Comparison of ENCODE assay signal across 11 cellular contexts in genomic region chr11:72970557-72971118, GRCh38.
A peak's percentile ranks its signal among the peaks of the same experiment; 100 is the strongest.
DNase-seq lines count a peak whose midpoint lies in the region; ATAC-seq and TF ChIP-seq lines count a peak whose summit lies in the region.
"Had no signal": no experiment of that assay in that cellular context is flagged by ENCODE, and none has a peak within 500 bp of the region (broad histone marks: within the 10 kb centered on the region; RNA-seq: fewer than 3 reads in every experiment).

No MANE protein-coding gene starts in this region.

- H3K23me2 ChIP-seq in H9 (ENCODE audit: insufficient read length, low read depth, low read length, poor library complexity, severe bottlenecking): no peaks in the 10 kb centered on the region

- H4K5ac ChIP-seq in H9 (ENCODE audit: insufficient read length, low read depth, low read length): no peak overlapping the region

- no peak overlapping the region for H2BK20ac ChIP-seq in H9 (ENCODE audit: low read depth, low read length, poor library complexity, severe bottlenecking)

- no peak overlapping the region for H3K18ac ChIP-seq in H9 (ENCODE audit: insufficient read length, low read depth, low read length)

- no peak overlapping the region for H2BK5ac ChIP-seq in H9 (ENCODE audit: insufficient read length, low read length)

- no peak overlapping the region for H3K56ac ChIP-seq in H9 (ENCODE audit: insufficient read length, low read depth, low read length)

- H3K4me3 ChIP-seq in right cardiac atrium (ENCODE audit: low read length) (no peak overlapping the region), heart right ventricle (no peak overlapping the region), brain microvascular endothelial cell (ENCODE audit: low read depth, low read length) (no peak overlapping the region), prostate gland (no peak overlapping the region)
- H3K4me3 ChIP-seq: breast epithelium, GM23338 had no signal

- H2BK12ac ChIP-seq in H9 (ENCODE audit: insufficient read length, low read depth, low read length): no peak overlapping the region

- H2AK5ac ChIP-seq in H9 (ENCODE audit: insufficient read length, low read length): no peak overlapping the region

- WGBS in right cardiac atrium: 76% methylated on average over 6 of the region's 6 CpGs
- WGBS in heart right ventricle, 2 donors: 74 to 80% methylated on average over 6 of the region's 6 CpGs
- 89% methylated on average over 6 of the region's 6 CpGs for WGBS in prostate gland
- WGBS in H9 (ENCODE audit: extremely low coverage, insufficient read length, low lambda C conversion rate): no CpG with 5 or more reads among the region's 6 CpGs

- H3K36me3 ChIP-seq in heart right ventricle (peaks cover 0 to 36% (median 1%) of the 10 kb centered on the region in 9 donors), brain microvascular endothelial cell (replicated peaks) (no peaks in the 10 kb centered on the region), prostate gland (no peaks in the 10 kb centered on the region)
- H3K36me3 ChIP-seq: breast epithelium had no signal

- no peaks in the 10 kb centered on the region for H3K9me3 ChIP-seq in right cardiac atrium (ENCODE audit: control insufficient read depth, low read length)
- no peaks in the 10 kb centered on the region for H3K9me3 ChIP-seq in heart right ventricle
- no peaks in the 10 kb centered on the region for H3K9me3 ChIP-seq in prostate gland
- no peaks in the 10 kb centered on the region for H3K9me3 ChIP-seq in H9 (ENCODE audit: control insufficient read depth, low read depth, low read length)
- H3K9me3 ChIP-seq: breast epithelium had no signal

- no peak overlapping the region for H3K4me2 ChIP-seq in H9 (ENCODE audit: insufficient read depth, insufficient read length, low read length)
- H3K4me2 ChIP-seq: GM23338 had no signal

- peak overlapping the region; percentile 87 for H3K27ac Mint-ChIP-seq in stimulated activated memory B cell treated with anti-CD40 and anti-IgM and Interleukin-4, amounts not matched to agents 10 μg/mL and 1 μg/mL and 100 μg/mL, for 72 hours
- no peak overlapping the region; a peak in 1 of 7 replicates for H3K27ac Mint-ChIP-seq in H9
- H3K27ac Mint-ChIP-seq: GM23338 had no signal

- no peaks in the 10 kb centered on the region for H4K20me1 ChIP-seq in H9 (ENCODE audit: control insufficient read depth, insufficient read depth, insufficient read length)

- H3K4me3 Mint-ChIP-seq in stimulated activated memory B cell treated with anti-CD40 and anti-IgM and Interleukin-4, amounts not matched to agents 10 μg/mL and 1 μg/mL and 100 μg/mL, for 72 hours: no peak overlapping the region
- no peak overlapping the region for H3K4me3 Mint-ChIP-seq in H9
- H3K4me3 Mint-ChIP-seq: GM23338 had no signal

- no peak overlapping the region for H3K9ac ChIP-seq in H9 (ENCODE audit: extremely low read depth, insufficient read length, low read length)

- intact Hi-C loops in right cardiac atrium (cut with DNase I) (no loop called here), heart right ventricle (cut with DNase I) (loop anchor here in 1 of 10 donors (10.0 kb wide), 1 partner anchor 46 kb away; no protein-coding TSS in a partner anchor), prostate gland (cut with DNase I) (no loop called here)

- H3K4me1 Mint-ChIP-seq in stimulated activated memory B cell treated with anti-CD40 and anti-IgM and Interleukin-4, amounts not matched to agents 10 μg/mL and 1 μg/mL and 100 μg/mL, for 72 hours: peaks cover 68% of the 10 kb centered on the region
- no peaks in the 10 kb centered on the region for H3K4me1 Mint-ChIP-seq in H9
- H3K4me1 Mint-ChIP-seq: GM23338 had no signal

- peak overlapping the region; percentile 19 for H3K27ac ChIP-seq in right cardiac atrium (ENCODE audit: low read length)
- H3K27ac ChIP-seq in heart right ventricle: peak overlapping the region in 1 of 10 donors; percentile 67
- no peak overlapping the region for H3K27ac ChIP-seq in brain microvascular endothelial cell
- no peak overlapping the region for H3K27ac ChIP-seq in prostate gland
- H3K27ac ChIP-seq in H9 (ENCODE audit: insufficient read length, low read depth, low read length): no peak overlapping the region
- H3K27ac ChIP-seq: breast epithelium had no signal

- no peak for TF ChIP-seq CTCF in heart right ventricle (IDR thresholded peaks at IDR 0.05)
- no peak for TF ChIP-seq CTCF in brain microvascular endothelial cell (IDR thresholded peaks at IDR 0.05; ENCODE audit: low read depth, low read length, missing control alignments)
- TF ChIP-seq CTCF in prostate gland (IDR thresholded peaks at IDR 0.05): no peak
- no peak for TF ChIP-seq CTCF in H9 (conservative IDR thresholded peaks at IDR 0.05)

- no peak for TF ChIP-seq POLR2A in prostate gland (IDR thresholded peaks at IDR 0.05)

- peaks cover 3% of the 10 kb centered on the region for H3K9me3 Mint-ChIP-seq in stimulated activated memory B cell treated with anti-CD40 and anti-IgM and Interleukin-4, amounts not matched to agents 10 μg/mL and 1 μg/mL and 100 μg/mL, for 72 hours
- H3K9me3 Mint-ChIP-seq in H9: peaks cover 0 to 3% of the 10 kb centered on the region in 2 experiments; a peak in 1 of 5 replicates
- H3K9me3 Mint-ChIP-seq: GM23338 had no signal

- H3K79me1 ChIP-seq in H9 (ENCODE audit: insufficient read depth, low read depth, low read length, poor library complexity, severe bottlenecking): no peaks in the 10 kb centered on the region

- no peaks in the 10 kb centered on the region for H3K27me3 Mint-ChIP-seq in stimulated activated memory B cell treated with anti-CD40 and anti-IgM and Interleukin-4, amounts not matched to agents 10 μg/mL and 1 μg/mL and 100 μg/mL, for 72 hours
- no peaks in the 10 kb centered on the region; the same call in 1 of the 2 replicates for H3K27me3 Mint-ChIP-seq in H9 (ENCODE audit: low read depth)

- no peak overlapping the region for H2AFZ ChIP-seq in H9 (ENCODE audit: low read length)
- H2AFZ ChIP-seq: GM23338 had no signal

- H2BK120ac ChIP-seq in H9 (ENCODE audit: low read depth, low read length, poor library complexity, severe bottlenecking): no peak overlapping the region

- in situ Hi-C loops in brain microvascular endothelial cell (cut with HindIII; ENCODE audit: low pct_ligation_motif_present, low sequenced_read_pairs): no loop called here

- no peak overlapping the region for H3K23ac ChIP-seq in H9 (ENCODE audit: insufficient read length, low read depth, low read length)

- H3K27me3 ChIP-seq in right cardiac atrium (ENCODE audit: control insufficient read depth, insufficient read depth) (no peaks in the 10 kb centered on the region), heart right ventricle (no peaks in the 10 kb centered on the region), brain microvascular endothelial cell (replicated peaks) (no peaks in the 10 kb centered on the region), prostate gland (replicated peaks; ENCODE audit: insufficient read depth) (no peaks in the 10 kb centered on the region), H9 (ENCODE audit: insufficient read depth, low read length) (no peaks in the 10 kb centered on the region)
- H3K27me3 ChIP-seq: breast epithelium had no signal

- H3K79me2 ChIP-seq in H9 (ENCODE audit: insufficient read depth, low read length): no peaks in the 10 kb centered on the region

- DNase-seq in right cardiac atrium (no peak), heart right ventricle (no peak), RPMI7951 (ENCODE audit: low read depth) (peak; percentile 5), brain microvascular endothelial cell (peak; percentile 18), prostate gland (ENCODE audit: low spot score) (no peak), H9 (no peak), H4 (ENCODE audit: low spot score) (no peak)
- DNase-seq: NCI-H2029 had no signal

- H3T11ph ChIP-seq in H9 (ENCODE audit: low read length): no peak overlapping the region

- peaks cover 75% of the 10 kb centered on the region for H3K36me3 Mint-ChIP-seq in stimulated activated memory B cell treated with anti-CD40 and anti-IgM and Interleukin-4, amounts not matched to agents 10 μg/mL and 1 μg/mL and 100 μg/mL, for 72 hours
- H3K36me3 Mint-ChIP-seq in H9 (ENCODE audit: insufficient read depth in 1 of 3, low read depth in 3 of 3): peaks cover 2 to 10% (median 3%) of the 10 kb centered on the region in 3 experiments; a peak in 2 of 7 replicates

- no peak overlapping the region for H2BK15ac ChIP-seq in H9 (ENCODE audit: low read depth, low read length)

- H4K91ac ChIP-seq in H9 (ENCODE audit: insufficient read length, low read depth, low read length): no peak overlapping the region

- no peak overlapping the region for H3K14ac ChIP-seq in H9 (ENCODE audit: insufficient read depth, low read length)

- H3K4me1 ChIP-seq in right cardiac atrium (ENCODE audit: control insufficient read depth, insufficient read depth, low read length) (peaks cover 3% of the 10 kb centered on the region), heart right ventricle (peaks cover 0 to 67% (median 30%) of the 10 kb centered on the region in 9 donors), prostate gland (replicated peaks) (no peaks in the 10 kb centered on the region), H9 (ENCODE audit: insufficient read depth, low read length) (no peaks in the 10 kb centered on the region)
- H3K4me1 ChIP-seq: breast epithelium had no signal

- ATAC-seq in right cardiac atrium (no peak), heart right ventricle (no peak)
- no peak for ATAC-seq in stimulated activated memory B cell treated with anti-CD40 and anti-IgM and Interleukin-4, amounts not matched to agents 10 μg/mL and 1 μg/mL and 100 μg/mL, for 72 hours
- ATAC-seq: GM23338 had no signal

- H3K4ac ChIP-seq in H9 (ENCODE audit: low read depth, low read length): no peak overlapping the region

- H4K8ac ChIP-seq in H9 (replicated peaks; ENCODE audit: insufficient read length, low read depth, low read length): no peak overlapping the region

Comparison
In these comparisons a context has a peak if more than half of its experiments do, and no peak if none do; other contexts are left out.
1. DNase-seq: peak in RPMI7951 (single experiment) and brain microvascular endothelial cell (single experiment); none in right cardiac atrium (0 of 3), heart right ventricle (0 of 2), prostate gland (single experiment), H9 (single experiment) and H4 (single experiment).